18 cellular contexts compared by ENCODE assay signal in genomic region chr5:107805166-107805565, GRCh38.
DNase-seq lines count a peak whose midpoint lies in the region; ATAC-seq, FAIRE-seq and TF ChIP-seq lines count a peak whose summit lies in the region.
"Had no signal": no experiment of that assay in that cellular context is flagged by ENCODE, and none has a peak within 500 bp of the region (broad histone marks: within the 10 kb centered on the region; RNA-seq: fewer than 3 reads in every experiment).

No MANE protein-coding gene starts in this region.

- H3K27me3 ChIP-seq in GM23338 (ENCODE audit: insufficient read depth), result no peaks in the 10 kb centered on the region
- H3K27me3 ChIP-seq in iPS-15b (ENCODE audit: control insufficient read depth, insufficient read depth, low read length), result peaks cover 2% of the 10 kb centered on the region
- H3K27me3 ChIP-seq: BLaER1 treated with 17β-estradiol and CSF1 and Interleukin-3, amounts not matched to agents 10 nM and 100 nM had no signal

- no peak for ATAC-seq in GM23338
- no peak for ATAC-seq in activated T-cell treated with anti-CD3 and anti-CD28 coated beads, Interleukin-2, amount 50 U/mL, for 72 hours (replicated peaks in 1 of 2)
- ATAC-seq: A549, Panc1, T-cell had no signal

- H4K20me1 ChIP-seq in GM23338 (replicated peaks; ENCODE audit: insufficient read depth), result no peaks in the 10 kb centered on the region
- H4K20me1 ChIP-seq: BLaER1 treated with 17β-estradiol and CSF1 and Interleukin-3, amounts not matched to agents 10 nM and 100 nM had no signal

- H3K9me2 ChIP-seq in GM23338 (ENCODE audit: insufficient read depth), result no peaks in the 10 kb centered on the region

- FAIRE-seq in GM12892 (lab: Jason Lieb, UNC) (no peak), kidney (lab: Jason Lieb, UNC) (no peak)
- FAIRE-seq: A549, GM19239 had no signal

- intact Hi-C loops in kidney (cut with DNase I), result no loop called here

- peaks cover 10% of the 10 kb centered on the region for H3K27me3 Mint-ChIP-seq in GM23338 (ENCODE audit: insufficient read depth, low read depth, poor library complexity)
- H3K27me3 Mint-ChIP-seq in activated T-cell treated with anti-CD3 and anti-CD28 coated beads, Interleukin-2, amount 50 U/mL, for 72 hours (ENCODE audit: low read depth), result no peaks in the 10 kb centered on the region
- H3K27me3 Mint-ChIP-seq: T-cell had no signal

- no peak overlapping the region for H3K27ac ChIP-seq in GM23338 (ENCODE audit: low read depth)
- H3K27ac ChIP-seq in kidney (ENCODE audit: low read depth in 2 of 2, low read length in 2 of 2), result no peak overlapping the region
- H3K27ac ChIP-seq: A549; BLaER1 treated with 17β-estradiol and CSF1 and Interleukin-3, amounts not matched to agents 10 nM and 100 nM; HL-60; SK-N-MC had no signal

- no peaks in the 10 kb centered on the region for H3K79me2 ChIP-seq in GM23338 (replicated peaks; ENCODE audit: insufficient read depth)

- no peak overlapping the region for H3K27ac Mint-ChIP-seq in GM23338
- no peak overlapping the region for H3K27ac Mint-ChIP-seq in activated T-cell treated with anti-CD3 and anti-CD28 coated beads, Interleukin-2, amount 50 U/mL, for 72 hours
- H3K27ac Mint-ChIP-seq: H9, T-cell had no signal

- no peak overlapping the region for H3K4me3 Mint-ChIP-seq in GM23338
- H3K4me3 Mint-ChIP-seq in activated T-cell treated with anti-CD3 and anti-CD28 coated beads, Interleukin-2, amount 50 U/mL, for 72 hours, result no peak overlapping the region
- H3K4me3 Mint-ChIP-seq: H9, T-cell had no signal

- H3K4me2 ChIP-seq in GM23338, result peak overlapping the region; percentile 30
- H3K4me2 ChIP-seq: A549; BLaER1 treated with 17β-estradiol and CSF1 and Interleukin-3, amounts not matched to agents 10 nM and 100 nM had no signal

- no peaks in the 10 kb centered on the region; the same call in 1 of the 2 replicates for H3F3A ChIP-seq in GM23338 (replicated peaks; ENCODE audit: low read depth)

- DNase-seq in GM23338 (ENCODE audit: low spot score), result no peak
- DNase-seq in NCI-H146 treated with DMSO at 0.1 percent for 48 hours (lab: John Stamatoyannopoulos, UW; ENCODE audit: unreplicated experiment), result peak; percentile 19
- DNase-seq in SK-MEL-5 (ENCODE audit: low read depth, low spot score), result peak; percentile 63
- DNase-seq in activated T-cell treated with anti-CD3 and anti-CD28 coated beads, Interleukin-2, amount 50 U/mL, for 72 hours, result no peak
- no peak for DNase-seq in GM12892 (ENCODE audit: insufficient read length)
- no peak for DNase-seq in kidney
- DNase-seq: DMS153, H9, NCI-H2029, NCI-H748 treated with DMSO at 0.1 percent for 48 hours, T-cell had no signal

- no peaks in the 10 kb centered on the region for H3K9me3 Mint-ChIP-seq in GM23338
- peaks cover 0 to 1% of the 10 kb centered on the region in 2 donors for H3K9me3 Mint-ChIP-seq in activated T-cell treated with anti-CD3 and anti-CD28 coated beads, Interleukin-2, amount 50 U/mL, for 72 hours
- H3K9me3 Mint-ChIP-seq: H9, T-cell had no signal

- H3K36me3 ChIP-seq in GM23338 (ENCODE audit: insufficient read depth) (no peaks in the 10 kb centered on the region), iPS-15b (ENCODE audit: control insufficient read depth, insufficient read depth, low read length) (no peaks in the 10 kb centered on the region), kidney (ENCODE audit: control insufficient read depth in 1 of 2, insufficient read depth in 2 of 2, low read length in 2 of 2) (no peaks in the 10 kb centered on the region)
- H3K36me3 ChIP-seq: BLaER1 treated with 17β-estradiol and CSF1 and Interleukin-3, amounts not matched to agents 10 nM and 100 nM had no signal

- peak overlapping the region; percentile 20; the same call in 1 of the 2 replicates for H2AFZ ChIP-seq in GM23338

- no peak for TF ChIP-seq POLR2A in GM12892 (IDR thresholded peaks at IDR 0.05; ENCODE audit: low read depth, low read length)

- peaks cover 49% of the 10 kb centered on the region for H3K4me1 ChIP-seq in GM23338 (ENCODE audit: insufficient read depth)
- peaks cover 40% of the 10 kb centered on the region for H3K4me1 ChIP-seq in iPS-15b (ENCODE audit: control insufficient read depth, insufficient read depth, low read length)
- peaks cover 0 to 2% of the 10 kb centered on the region in 2 donors for H3K4me1 ChIP-seq in kidney (ENCODE audit: control insufficient read depth in 1 of 2, insufficient read depth in 1 of 2, low read depth in 1 of 2, low read length in 2 of 2)

- H3K4me1 Mint-ChIP-seq in GM23338, result peaks cover 13% of the 10 kb centered on the region
- no peaks in the 10 kb centered on the region for H3K4me1 Mint-ChIP-seq in activated T-cell treated with anti-CD3 and anti-CD28 coated beads, Interleukin-2, amount 50 U/mL, for 72 hours (ENCODE audit: low read depth)
- H3K4me1 Mint-ChIP-seq: T-cell had no signal

- H3K36me3 Mint-ChIP-seq in GM23338 (ENCODE audit: low read depth), result no peaks in the 10 kb centered on the region
- H3K36me3 Mint-ChIP-seq in activated T-cell treated with anti-CD3 and anti-CD28 coated beads, Interleukin-2, amount 50 U/mL, for 72 hours (ENCODE audit: insufficient read depth in 2 of 2), result no peaks in the 10 kb centered on the region
- H3K36me3 Mint-ChIP-seq: T-cell had no signal

- in situ Hi-C loops in SK-MEL-5 (cut with HindIII; ENCODE audit: low pct_unique_long_range_greater_than_20kb, low sequenced_read_pairs), result no loop called here

- H3K9ac ChIP-seq in iPS-15b (ENCODE audit: low read depth, low read length), result peak overlapping the region; percentile 16
- H3K9ac ChIP-seq in kidney (ENCODE audit: low read length in 2 of 2), result no peak overlapping the region
- H3K9ac ChIP-seq: BLaER1 treated with 17β-estradiol and CSF1 and Interleukin-3, amounts not matched to agents 10 nM and 100 nM had no signal

- no peak overlapping the region for H3K4me3 ChIP-seq in GM23338
- H3K4me3 ChIP-seq in iPS-15b (ENCODE audit: low read depth, low read length), result no peak overlapping the region
- H3K4me3 ChIP-seq in kidney (ENCODE audit: low read length in 2 of 2), result no peak overlapping the region
- H3K4me3 ChIP-seq: A549; BLaER1 treated with 17β-estradiol and CSF1 and Interleukin-3, amounts not matched to agents 10 nM and 100 nM; SK-N-MC had no signal

- TF ChIP-seq CTCF in GM23338 (conservative IDR thresholded peaks at IDR 0.05; ENCODE audit: low read depth in 2 of 2), result no peak
- TF ChIP-seq CTCF in kidney (IDR thresholded peaks at IDR 0.05; ENCODE audit: borderline replicate concordance, extremely low read depth, insufficient read depth), result no peak

- H3K9me3 ChIP-seq in iPS-15b (ENCODE audit: control insufficient read depth, insufficient read depth, low read length), result no peaks in the 10 kb centered on the region
- H3K9me3 ChIP-seq in kidney (ENCODE audit: control insufficient read depth in 1 of 2, low read length in 2 of 2), result no peaks in the 10 kb centered on the region
- H3K9me3 ChIP-seq: A549; BLaER1 treated with 17β-estradiol and CSF1 and Interleukin-3, amounts not matched to agents 10 nM and 100 nM had no signal

TF ChIP-seq in GM23338, 12 proteins besides CTCF, POLR2A, EP300 and RAD21 (continues in another document):
- TF ChIP-seq ETS1 (IDR thresholded peaks at IDR 0.05) (no peak), REST (IDR thresholded peaks at IDR 0.05; ENCODE audit: unreplicated experiment) (no peak), CREB1 (CRISPR knock-in tag; IDR thresholded peaks at IDR 0.05; ENCODE audit: low read depth) (no peak), STAT1 (IDR thresholded peaks at IDR 0.05; ENCODE audit: unreplicated experiment) (no peak), NANOG (IDR thresholded peaks at IDR 0.05; ENCODE audit: borderline replicate concordance) (no peak), ZNF331 (CRISPR knock-in tag; IDR thresholded peaks at IDR 0.05; ENCODE audit: low read depth) (no peak), POLR2AphosphoS5 (IDR thresholded peaks at IDR 0.05; ENCODE audit: low read depth) (no peak), EZH2phosphoT487 (IDR thresholded peaks at IDR 0.05; ENCODE audit: unreplicated experiment) (no peak)

Comparison
In these comparisons a context has a peak if more than half of its experiments do, and no peak if none do; other contexts are left out.
1. DNase-seq: peak in NCI-H146 treated with DMSO at 0.1 percent for 48 hours (single experiment) and SK-MEL-5 (single experiment); none in GM23338 (single experiment), activated T-cell treated with anti-CD3 and anti-CD28 coated beads, Interleukin-2, amount 50 U/mL, for 72 hours (0 of 2), GM12892 (single experiment) and kidney (single experiment).